ENCODE assay signal across 33 cellular contexts in the genomic region with DNA sequence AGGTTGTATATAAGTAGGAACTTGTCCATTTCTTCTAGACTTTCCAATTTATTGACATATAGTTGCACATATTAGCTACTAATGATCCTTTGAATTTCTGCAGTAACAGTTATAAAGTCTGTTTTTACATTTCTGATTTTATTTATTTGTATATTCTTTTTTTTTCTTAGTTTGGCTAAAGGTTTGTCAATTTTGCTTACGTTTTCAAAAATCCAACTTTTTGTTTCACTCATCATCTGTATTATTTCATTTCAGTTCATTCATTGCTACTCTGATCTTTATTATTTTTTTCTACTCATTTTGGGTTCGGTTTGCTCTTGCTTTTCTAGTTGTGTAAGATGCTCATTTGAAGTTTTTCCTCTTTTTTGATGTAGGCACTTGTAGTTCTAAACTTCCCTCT.
"Had no signal": no experiment of that assay in that cellular context is flagged by ENCODE, and none has a peak within 500 bp of the region (broad histone marks: within the 10 kb centered on the region; RNA-seq: fewer than 3 reads in every experiment).

No MANE protein-coding gene starts in this region.

- H3K36me3 ChIP-seq: ascending aorta, brain microvascular endothelial cell, breast epithelium, cardiac muscle cell had no signal

- H3K4me3 ChIP-seq: ascending aorta, body of pancreas, breast epithelium, cardiac muscle cell had no signal

- H3K27me3 ChIP-seq: ascending aorta, body of pancreas, brain microvascular endothelial cell, breast epithelium, cardiac muscle cell had no signal

- FAIRE-seq: astrocyte, bronchial epithelial cell had no signal

- H3K9me3 ChIP-seq: ascending aorta, body of pancreas, breast epithelium had no signal

- H3K27ac ChIP-seq: ascending aorta, body of pancreas, brain microvascular endothelial cell, breast epithelium, cardiac muscle cell had no signal

- ATAC-seq: activated naive CD4-positive, alpha-beta T cell treated with anti-CD3 and anti-CD28 coated beads, Interleukin-2, amount 50 U/mL, for 72 hours; activated naive CD8-positive, alpha-beta T cell treated with anti-CD3 and anti-CD28 coated beads, Interleukin-2, amount 50 U/mL, for 24 hours; activated T-cell treated with anti-CD3 and anti-CD28 coated beads, Interleukin-2, amount 50 U/mL, for 4 hours; activated T-cell treated with anti-CD3 and anti-CD28 coated beads, Interleukin-2, amount 50 U/mL, for 72 hours; activated T-helper 17 cell treated with anti-CD3 and anti-CD28 coated beads, Interleukin-2, amount 50 U/mL, for 72 hours; body of pancreas had no signal

- DNase-seq: activated effector memory CD4-positive, alpha-beta T cell treated with anti-CD3 and anti-CD28 coated beads, Interleukin-2, amount 50 U/mL, for 16 hours; activated effector memory CD4-positive, alpha-beta T cell treated with Interleukin-2 at 50 U/mL for 16 hours; activated gamma-delta T cell; activated gamma-delta T cell treated with Interleukin-2 at 50 U/mL for 16 hours; activated naive CD4-positive, alpha-beta T cell; activated naive CD4-positive, alpha-beta T cell treated with anti-CD3 and anti-CD28 coated beads for 36 hours; activated naive CD4-positive, alpha-beta T cell treated with anti-CD3 and anti-CD28 coated beads, Interleukin-2, amount 10 ng/mL, durations not matched to agents 7 days and 5 days; activated naive CD4-positive, alpha-beta T cell treated with anti-CD3 and anti-CD28 coated beads, Interleukin-2, amount 50 U/mL, for 16 hours; activated naive CD4-positive, alpha-beta T cell treated with Interleukin-2 at 50 U/mL for 16 hours; activated naive CD8-positive, alpha-beta T cell treated with anti-CD3 and anti-CD28 coated beads for 36 hours; activated naive CD8-positive, alpha-beta T cell treated with anti-CD3 and anti-CD28 coated beads, Interleukin-2, amount 10 ng/mL, durations not matched to agents 7 days and 5 days; activated naive CD8-positive, alpha-beta T cell treated with anti-CD3 and anti-CD28 coated beads, Interleukin-2, amount 50 U/mL, for 24 hours; activated T-cell treated with anti-CD3 and anti-CD28 coated beads, Interleukin-2, amount 50 U/mL, for 1 hour; activated T-cell treated with anti-CD3 and anti-CD28 coated beads, Interleukin-2, amount 50 U/mL, for 24 hours; activated T-cell treated with anti-CD3 and anti-CD28 coated beads, Interleukin-2, amount 50 U/mL, for 4 hours; activated T-cell treated with anti-CD3 and anti-CD28 coated beads, Interleukin-2, amount 50 U/mL, for 48 hours; activated T-cell treated with anti-CD3 and anti-CD28 coated beads, Interleukin-2, amount 50 U/mL, for 72 hours; amniotic stem cell; amygdala; anterior cingulate cortex; aorta; body of pancreas; brain microvascular endothelial cell; caudate nucleus; central memory CD4-positive, alpha-beta T cell; cerebellar nuclear complex had no signal

- H3K4me1 ChIP-seq: breast epithelium had no signal
